18 cellular contexts compared by ENCODE assay signal in the genomic region with DNA sequence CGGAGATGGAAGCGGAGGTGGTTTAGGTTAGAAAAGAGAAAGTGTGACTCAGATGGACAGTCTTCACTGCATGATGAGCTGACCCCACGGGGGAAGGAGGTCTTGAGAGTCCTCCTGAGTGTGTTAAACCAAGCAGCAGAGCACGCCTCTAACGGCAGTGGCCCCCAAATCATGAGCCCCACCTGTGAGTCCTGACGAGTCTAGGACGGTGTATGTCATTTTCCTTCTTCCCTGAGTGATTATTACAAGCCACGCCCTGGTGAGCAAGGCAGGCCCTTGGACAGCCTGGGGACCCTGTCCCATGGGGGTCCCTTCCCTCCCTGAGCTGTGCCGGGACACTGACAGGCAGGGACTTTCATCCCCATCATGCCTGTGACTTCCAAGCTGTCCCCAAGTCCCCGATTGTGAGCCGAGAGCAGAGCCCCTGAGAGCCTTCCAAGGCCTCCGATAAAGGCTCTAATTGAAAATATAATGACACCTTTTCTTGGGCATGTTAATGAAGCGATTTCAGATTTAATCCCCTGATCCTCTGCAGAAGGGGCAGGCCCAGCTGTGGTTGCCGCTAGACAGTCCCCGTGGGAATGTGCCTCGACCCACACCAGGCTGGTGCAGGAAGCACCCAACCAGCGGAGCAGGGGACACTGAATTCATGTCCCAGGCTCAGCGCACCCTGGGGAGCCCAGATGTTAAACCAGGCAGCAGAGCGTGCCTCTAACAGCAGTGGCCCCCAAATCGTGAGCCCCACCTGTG.
DNase-seq lines count a peak whose midpoint lies in the region; FAIRE-seq and TF ChIP-seq lines count a peak whose summit lies in the region.
"Had no signal": no experiment of that assay in that cellular context is flagged by ENCODE, and none has a peak within 500 bp of the region (broad histone marks: within the 10 kb centered on the region; RNA-seq: fewer than 3 reads in every experiment).

No MANE protein-coding gene starts in this region.

- intact Hi-C loops in posterior vena cava (cut with DNase I) = no loop called here

- peaks cover 8% of the 10 kb centered on the region for H3K27me3 Mint-ChIP-seq in chondrocyte (ENCODE audit: low read depth)

- peak overlapping the region; percentile 76 to 97 (median 88) for H3K4me2 ChIP-seq in BLaER1 treated with 17β-estradiol and CSF1 and Interleukin-3, amounts not matched to agents 10 nM and 100 nM
- H3K4me2 ChIP-seq: A549, SK-N-SH had no signal

- H3K36me3 ChIP-seq in BLaER1 treated with 17β-estradiol and CSF1 and Interleukin-3, amounts not matched to agents 10 nM and 100 nM = no peaks in the 10 kb centered on the region; a peak in 1 of 22 replicates
- H3K36me3 ChIP-seq in effector memory CD4-positive, alpha-beta T cell (ENCODE audit: control insufficient read depth, insufficient read depth, low read length) = no peaks in the 10 kb centered on the region

- no peaks in the 10 kb centered on the region for H3K36me3 Mint-ChIP-seq in chondrocyte (ENCODE audit: low read depth)
- H3K36me3 Mint-ChIP-seq: CD4-positive, CD25-positive, alpha-beta regulatory T cell had no signal

- peaks cover 9 to 23% (median 12%) of the 10 kb centered on the region in 11 experiments for H3K9me3 ChIP-seq in BLaER1 treated with 17β-estradiol and CSF1 and Interleukin-3, amounts not matched to agents 10 nM and 100 nM (replicated peaks in 1 of 11)
- H3K9me3 ChIP-seq in effector memory CD4-positive, alpha-beta T cell (ENCODE audit: control insufficient read depth, low read length) = no peaks in the 10 kb centered on the region
- H3K9me3 ChIP-seq: A549, SK-N-SH had no signal

- no peak overlapping the region for H3K4me3 Mint-ChIP-seq in chondrocyte (ENCODE audit: unreplicated experiment)
- H3K4me3 Mint-ChIP-seq: CD4-positive, CD25-positive, alpha-beta regulatory T cell had no signal

- H3K4me3 ChIP-seq in BLaER1 treated with 17β-estradiol and CSF1 and Interleukin-3, amounts not matched to agents 10 nM and 100 nM = peak overlapping the region in 5 of 10 experiments; percentile 9 to 38 (median 24); a peak in 7 of 20 replicates
- no peak overlapping the region for H3K4me3 ChIP-seq in effector memory CD4-positive, alpha-beta T cell (ENCODE audit: insufficient read depth, low read depth, low read length, poor library complexity, severe bottlenecking)
- H3K4me3 ChIP-seq: A549 had no signal

- H4K20me1 ChIP-seq in BLaER1 treated with 17β-estradiol and CSF1 and Interleukin-3, amounts not matched to agents 10 nM and 100 nM = peaks cover 0 to 100% (median 23%) of the 10 kb centered on the region in 11 experiments; a peak in 15 of 22 replicates

- peaks cover 44 to 72% (median 59%) of the 10 kb centered on the region in 10 experiments for H3K4me1 ChIP-seq in BLaER1 treated with 17β-estradiol and CSF1 and Interleukin-3, amounts not matched to agents 10 nM and 100 nM
- no peaks in the 10 kb centered on the region for H3K4me1 ChIP-seq in effector memory CD4-positive, alpha-beta T cell (ENCODE audit: control insufficient read depth, insufficient read depth, low read length, poor library complexity, severe bottlenecking)
- H3K4me1 ChIP-seq: A549 had no signal

- DNase-seq in HTR-8/SVneo (ENCODE audit: insufficient read length, low spot score) (no peak), chondrocyte (ENCODE audit: low spot score) (peak; percentile 86), posterior vena cava (ENCODE audit: low spot score) (peak; percentile 71), globus pallidus (ENCODE audit: low spot score) (no peak), NK-92 (lab: John Stamatoyannopoulos, UW; ENCODE audit: unreplicated experiment) (no peak)
- no peak for DNase-seq in effector memory CD4-positive, alpha-beta T cell
- DNase-seq: CD4-positive, CD25-positive, alpha-beta regulatory T cell; H7; KBM-7; MM.1S; NCI-H2029; NCI-H2227 treated with DMSO at 0.1 percent for 48 hours; NCI-H526 treated with DMSO at 0.1 percent for 48 hours; SK-N-SH; SW 1271 had no signal

- peaks cover 0 to 24% (median 17%) of the 10 kb centered on the region in 11 experiments; a peak in 11 of 22 replicates for H3K27me3 ChIP-seq in BLaER1 treated with 17β-estradiol and CSF1 and Interleukin-3, amounts not matched to agents 10 nM and 100 nM
- no peaks in the 10 kb centered on the region for H3K27me3 ChIP-seq in effector memory CD4-positive, alpha-beta T cell (replicated peaks; ENCODE audit: control insufficient read depth, insufficient read depth, low read length, poor library complexity, severe bottlenecking)

- peaks cover 9% of the 10 kb centered on the region for H3K9me3 Mint-ChIP-seq in chondrocyte (ENCODE audit: low read depth)

- no peak for TF ChIP-seq CTCF in chondrocyte (IDR thresholded peaks at IDR 0.05)

- H3K9ac ChIP-seq in BLaER1 treated with 17β-estradiol and CSF1 and Interleukin-3, amounts not matched to agents 10 nM and 100 nM = peak overlapping the region in 6 of 11 experiments; percentile 29 to 55 (median 41); a peak in 8 of 22 replicates
- H3K9ac ChIP-seq: SK-N-SH had no signal

- H3K27ac Mint-ChIP-seq in chondrocyte (ENCODE audit: unreplicated experiment) = peak overlapping the region; percentile 36
- H3K27ac Mint-ChIP-seq: CD4-positive, CD25-positive, alpha-beta regulatory T cell had no signal

- H3K27ac ChIP-seq in BLaER1 treated with 17β-estradiol and CSF1 and Interleukin-3, amounts not matched to agents 10 nM and 100 nM = peak overlapping the region in 1 of 11 experiments; percentile 27; a peak in 1 of 22 replicates
- no peak overlapping the region for H3K27ac ChIP-seq in effector memory CD4-positive, alpha-beta T cell (ENCODE audit: insufficient read depth, low read length, poor library complexity, severe bottlenecking)
- H3K27ac ChIP-seq: A549, RWPE1 had no signal

- FAIRE-seq in HTR-8/SVneo (lab: Jason Lieb, UNC) = peak; percentile 13
- FAIRE-seq: A549 had no signal

- peaks cover 34% of the 10 kb centered on the region for H3K4me1 Mint-ChIP-seq in chondrocyte (ENCODE audit: low read depth)
- H3K4me1 Mint-ChIP-seq: CD4-positive, CD25-positive, alpha-beta regulatory T cell had no signal

Comparison
In these comparisons a context has a peak if more than half of its experiments do, and no peak if none do; other contexts are left out.
1. DNase-seq: peak in chondrocyte (single experiment) and posterior vena cava (single experiment); none in HTR-8/SVneo (single experiment), globus pallidus (single experiment), NK-92 (single experiment) and effector memory CD4-positive, alpha-beta T cell (0 of 3).